Comparison of ENCODE assay signal across 21 cellular contexts in genomic region chr5:9020996-9021395, GRCh38.
DNase-seq lines count a peak whose midpoint lies in the region; TF ChIP-seq lines count a peak whose summit lies in the region.
"Had no signal": no experiment of that assay in that cellular context is flagged by ENCODE, and none has a peak within 500 bp of the region (broad histone marks: within the 10 kb centered on the region; RNA-seq: fewer than 3 reads in every experiment).

No MANE protein-coding gene starts in this region.

- H3K4me3 ChIP-seq in fibroblast of villous mesenchyme (ENCODE audit: low read depth, low read length) (no peak overlapping the region), dorsolateral prefrontal cortex (no peak overlapping the region), adrenal gland (no peak overlapping the region)
- H3K4me3 ChIP-seq: BLaER1 had no signal

- H3K27me3 ChIP-seq in dorsolateral prefrontal cortex (no peaks in the 10 kb centered on the region), adrenal gland (no peaks in the 10 kb centered on the region)
- H3K27me3 ChIP-seq: BE2C, BLaER1 had no signal

- no peaks in the 10 kb centered on the region for H3K4me1 ChIP-seq in adrenal gland (replicated peaks in 1 of 2)
- H3K4me1 ChIP-seq: BE2C had no signal

- DNase-seq in NCI-H526 treated with DMSO at 0.1 percent for 48 hours (lab: John Stamatoyannopoulos, UW) (peak; percentile 11), astrocyte of the hippocampus (ENCODE audit: low read depth, low spot score) (peak; percentile 14), fibroblast of villous mesenchyme (ENCODE audit: low read depth) (peak; percentile 82), dorsolateral prefrontal cortex (no peak), activated T-cell treated with anti-CD3 and anti-CD28 coated beads for 4 hours (no peak), adrenal gland (no peak)
- DNase-seq: 8988T; ACHN; BE2C; C1 segment of cervical spinal cord; CD4-positive, alpha-beta memory T cell; CD4-positive, CD25-positive, alpha-beta regulatory T cell; CD8-positive, alpha-beta memory T cell; COR-L47; DMS 273 treated with DMSO at 0.1 percent for 48 hours; DMS153; DMS53; DMS79; DND-41; GF-D8 had no signal

- no peak for TF ChIP-seq CTCF in fibroblast of villous mesenchyme (IDR thresholded peaks at IDR 0.05; ENCODE audit: insufficient read depth, low read depth, low read length)
- no peak for TF ChIP-seq CTCF in dorsolateral prefrontal cortex (IDR thresholded peaks at IDR 0.05 in 54 of 56, conservative IDR thresholded peaks at IDR 0.05 in 2 of 56; ENCODE audit: low read depth in 1 of 56, partially characterized antibody in 56 of 56)
- no peak for TF ChIP-seq CTCF in adrenal gland (IDR thresholded peaks at IDR 0.05)

- H3K27ac ChIP-seq in dorsolateral prefrontal cortex (no peak overlapping the region), adrenal gland (no peak overlapping the region)
- H3K27ac ChIP-seq: BLaER1 had no signal

- 58 to 69% (median 63%) methylated on average over 1 of the region's 1 CpG for WGBS in adrenal gland, 4 donors

- H3K9me3 ChIP-seq in adrenal gland (replicated peaks in 1 of 3) = no peaks in the 10 kb centered on the region
- H3K9me3 ChIP-seq: BE2C had no signal

- no peaks in the 10 kb centered on the region for H3K36me3 ChIP-seq in adrenal gland (replicated peaks in 1 of 2)
- H3K36me3 ChIP-seq: BE2C had no signal

- TF ChIP-seq POLR2A in adrenal gland (IDR thresholded peaks at IDR 0.05) = no peak

- intact Hi-C loops in dorsolateral prefrontal cortex (cut with DNase I) (no loop called here), adrenal gland (cut with DNase I) (no loop called here)

Comparison
In these comparisons a context has a peak if more than half of its experiments do, and no peak if none do; other contexts are left out.
1. DNase-seq: peak in NCI-H526 treated with DMSO at 0.1 percent for 48 hours (single experiment), astrocyte of the hippocampus (single experiment) and fibroblast of villous mesenchyme (single experiment); none in dorsolateral prefrontal cortex (0 of 10), activated T-cell treated with anti-CD3 and anti-CD28 coated beads for 4 hours (single experiment) and adrenal gland (0 of 7).